ENCODE assay signal across 19 cellular contexts in genomic region chr1:2962061-2962460, GRCh38. TPM values are rescaled to one million over a fixed set of nuclear protein-coding genes. Genes with fewer than 3 reads are reported as not detected.
DNase-seq lines count a peak whose midpoint lies in the region; ATAC-seq and TF ChIP-seq lines count a peak whose summit lies in the region.
"Had no signal": no experiment of that assay in that cellular context is flagged by ENCODE, and none has a peak within 500 bp of the region (broad histone marks: within the 10 kb centered on the region; RNA-seq: fewer than 3 reads in every experiment).

No MANE protein-coding gene starts in this region.

- H3K9me3 ChIP-seq in mucosa of descending colon: peaks cover 14% of the 10 kb centered on the region

- H3K36me3 Mint-ChIP-seq in activated naive CD8-positive, alpha-beta T cell treated with anti-CD3 and anti-CD28 coated beads, Interleukin-2, amount 10 ng/mL, durations not matched to agents 7 days and 5 days: no peaks in the 10 kb centered on the region
- H3K36me3 Mint-ChIP-seq in activated naive CD8-positive, alpha-beta T cell treated with anti-CD3 and anti-CD28 coated beads for 36 hours: no peaks in the 10 kb centered on the region
- H3K36me3 Mint-ChIP-seq in natural killer cell treated with Interleukin-12 subunit alpha and Interleukin-12 subunit beta and Interleukin-15 and Interleukin-18, amount 100 ng/mL, for 72 hours: no peaks in the 10 kb centered on the region
- H3K36me3 Mint-ChIP-seq in natural killer cell: no peaks in the 10 kb centered on the region
- H3K36me3 Mint-ChIP-seq: CD4-positive, alpha-beta memory T cell had no signal

- no peak overlapping the region for H3K4me3 Mint-ChIP-seq in activated naive CD8-positive, alpha-beta T cell treated with anti-CD3 and anti-CD28 coated beads, Interleukin-2, amount 10 ng/mL, durations not matched to agents 7 days and 5 days
- H3K4me3 Mint-ChIP-seq in activated naive CD8-positive, alpha-beta T cell treated with anti-CD3 and anti-CD28 coated beads for 36 hours: no peak overlapping the region
- no peak overlapping the region for H3K4me3 Mint-ChIP-seq in natural killer cell treated with Interleukin-12 subunit alpha and Interleukin-12 subunit beta and Interleukin-15 and Interleukin-18, amount 100 ng/mL, for 72 hours
- H3K4me3 Mint-ChIP-seq in natural killer cell: no peak overlapping the region
- H3K4me3 Mint-ChIP-seq: CD4-positive, alpha-beta memory T cell; GM23338; HFFc6 had no signal

- H3K27ac Mint-ChIP-seq in activated naive CD8-positive, alpha-beta T cell treated with anti-CD3 and anti-CD28 coated beads, Interleukin-2, amount 10 ng/mL, durations not matched to agents 7 days and 5 days: no peak overlapping the region
- no peak overlapping the region for H3K27ac Mint-ChIP-seq in activated naive CD8-positive, alpha-beta T cell treated with anti-CD3 and anti-CD28 coated beads for 36 hours
- H3K27ac Mint-ChIP-seq in natural killer cell treated with Interleukin-12 subunit alpha and Interleukin-12 subunit beta and Interleukin-15 and Interleukin-18, amount 100 ng/mL, for 72 hours: no peak overlapping the region
- H3K27ac Mint-ChIP-seq in natural killer cell: no peak overlapping the region
- H3K27ac Mint-ChIP-seq: GM23338, HFFc6 had no signal

- H3K4me1 Mint-ChIP-seq in activated naive CD8-positive, alpha-beta T cell treated with anti-CD3 and anti-CD28 coated beads, Interleukin-2, amount 10 ng/mL, durations not matched to agents 7 days and 5 days: no peaks in the 10 kb centered on the region
- no peaks in the 10 kb centered on the region for H3K4me1 Mint-ChIP-seq in activated naive CD8-positive, alpha-beta T cell treated with anti-CD3 and anti-CD28 coated beads for 36 hours
- no peaks in the 10 kb centered on the region for H3K4me1 Mint-ChIP-seq in natural killer cell treated with Interleukin-12 subunit alpha and Interleukin-12 subunit beta and Interleukin-15 and Interleukin-18, amount 100 ng/mL, for 72 hours (ENCODE audit: low read depth in 2 of 2)
- H3K4me1 Mint-ChIP-seq in natural killer cell: no peaks in the 10 kb centered on the region
- H3K4me1 Mint-ChIP-seq: CD4-positive, alpha-beta memory T cell; GM23338 had no signal

- POLR2A ChIA-PET in activated naive CD8-positive, alpha-beta T cell treated with anti-CD3 and anti-CD28 coated beads, Interleukin-2, amount 10 ng/mL, durations not matched to agents 7 days and 5 days (lab: Charles Lee): no interaction called here

- H3K27me3 Mint-ChIP-seq in activated naive CD8-positive, alpha-beta T cell treated with anti-CD3 and anti-CD28 coated beads, Interleukin-2, amount 10 ng/mL, durations not matched to agents 7 days and 5 days: no peaks in the 10 kb centered on the region
- H3K27me3 Mint-ChIP-seq in activated naive CD8-positive, alpha-beta T cell treated with anti-CD3 and anti-CD28 coated beads for 36 hours: no peaks in the 10 kb centered on the region
- H3K27me3 Mint-ChIP-seq in natural killer cell treated with Interleukin-12 subunit alpha and Interleukin-12 subunit beta and Interleukin-15 and Interleukin-18, amount 100 ng/mL, for 72 hours: no peaks in the 10 kb centered on the region
- H3K27me3 Mint-ChIP-seq in natural killer cell (ENCODE audit: low read depth in 2 of 2): peaks cover 0 to 6% of the 10 kb centered on the region in 2 donors

- intact Hi-C loops in natural killer cell (cut with micrococcal nuclease): no loop called here
- intact Hi-C loops in posterior vena cava (cut with DNase I): no loop called here
- intact Hi-C loops in mucosa of descending colon (cut with DNase I, micrococcal nuclease): no loop called here

- TF ChIP-seq CTCF in natural killer cell (IDR thresholded peaks at IDR 0.05): no peak
- TF ChIP-seq CTCF in mucosa of descending colon (IDR thresholded peaks at IDR 0.05): no peak

- DNase-seq in activated naive CD8-positive, alpha-beta T cell treated with anti-CD3 and anti-CD28 coated beads, Interleukin-2, amount 10 ng/mL, durations not matched to agents 7 days and 5 days: peak; percentile 14
- no peak for DNase-seq in activated naive CD8-positive, alpha-beta T cell treated with anti-CD3 and anti-CD28 coated beads for 36 hours
- peak; percentile 20 for DNase-seq in natural killer cell treated with Interleukin-12 subunit alpha and Interleukin-12 subunit beta and Interleukin-15 and Interleukin-18, amount 100 ng/mL, for 72 hours (ENCODE audit: low spot score)
- no peak for DNase-seq in natural killer cell
- peak; percentile 30 for DNase-seq in posterior vena cava (ENCODE audit: low spot score)
- DNase-seq in mucosa of descending colon: no peak
- no peak for DNase-seq in activated CD4-positive, CD25-positive, alpha-beta regulatory T cell (lab: John Stamatoyannopoulos, UW)
- DNase-seq: AML-193; CD4-positive, alpha-beta memory T cell; DMS153; DMS79; GDM1; H7; HFFc6 had no signal

- no peaks in the 10 kb centered on the region for H3K4me1 ChIP-seq in mucosa of descending colon (ENCODE audit: low read depth)
- H3K4me1 ChIP-seq: A549 had no signal

- no peak overlapping the region for H3K4me3 ChIP-seq in mucosa of descending colon
- H3K4me3 ChIP-seq: A549, GM23338 had no signal

- peaks cover 4% of the 10 kb centered on the region for H3K9me3 Mint-ChIP-seq in activated naive CD8-positive, alpha-beta T cell treated with anti-CD3 and anti-CD28 coated beads, Interleukin-2, amount 10 ng/mL, durations not matched to agents 7 days and 5 days
- peaks cover 6% of the 10 kb centered on the region for H3K9me3 Mint-ChIP-seq in activated naive CD8-positive, alpha-beta T cell treated with anti-CD3 and anti-CD28 coated beads for 36 hours
- H3K9me3 Mint-ChIP-seq in natural killer cell treated with Interleukin-12 subunit alpha and Interleukin-12 subunit beta and Interleukin-15 and Interleukin-18, amount 100 ng/mL, for 72 hours: no peaks in the 10 kb centered on the region
- H3K9me3 Mint-ChIP-seq in natural killer cell: no peaks in the 10 kb centered on the region

- H3K36me3 ChIP-seq in mucosa of descending colon (ENCODE audit: low read depth): no peaks in the 10 kb centered on the region

- ATAC-seq in activated naive CD8-positive, alpha-beta T cell treated with anti-CD3 and anti-CD28 coated beads, Interleukin-2, amount 10 ng/mL, durations not matched to agents 7 days and 5 days (ENCODE audit: low read depth): no peak
- ATAC-seq in natural killer cell treated with Interleukin-12 subunit alpha and Interleukin-12 subunit beta and Interleukin-15 and Interleukin-18, amount 100 ng/mL, for 72 hours: no peak
- ATAC-seq in natural killer cell (no peak), mucosa of descending colon (no peak), HG02870 (IDR thresholded peaks at IDR 0.05; ENCODE audit: unreplicated experiment) (no peak)
- ATAC-seq: A549, GM23338, HCT116 had no signal

RNA-seq across cellular contexts. Expression of gene ACTRT2, which starts 59.2 kb away (rescaled TPM):
- total RNA-seq in activated naive CD8-positive, alpha-beta T cell treated with anti-CD3 and anti-CD28 coated beads, Interleukin-2, amount 10 ng/mL, durations not matched to agents 7 days and 5 days: not detected
- total RNA-seq in activated naive CD8-positive, alpha-beta T cell treated with anti-CD3 and anti-CD28 coated beads for 36 hours: not detected
- not detected for total RNA-seq in natural killer cell treated with Interleukin-12 subunit alpha and Interleukin-12 subunit beta and Interleukin-15 and Interleukin-18, amount 100 ng/mL, for 72 hours
- not detected for total RNA-seq in natural killer cell
- total RNA-seq in posterior vena cava: not detected
- not detected for total RNA-seq in mucosa of descending colon
- total RNA-seq: CD4-positive, alpha-beta memory T cell; Daoy; GM23338; HFFc6 had no signal

Comparison
In these comparisons a context has a peak if more than half of its experiments do, and no peak if none do; other contexts are left out.
1. DNase-seq: peak in activated naive CD8-positive, alpha-beta T cell treated with anti-CD3 and anti-CD28 coated beads, Interleukin-2, amount 10 ng/mL, durations not matched to agents 7 days and 5 days (single experiment), natural killer cell treated with Interleukin-12 subunit alpha and Interleukin-12 subunit beta and Interleukin-15 and Interleukin-18, amount 100 ng/mL, for 72 hours (single experiment) and posterior vena cava (single experiment); none in activated naive CD8-positive, alpha-beta T cell treated with anti-CD3 and anti-CD28 coated beads for 36 hours (single experiment), natural killer cell (single experiment), mucosa of descending colon (0 of 3) and activated CD4-positive, CD25-positive, alpha-beta regulatory T cell (0 of 4).